Comparison of ENCODE assay signal across 34 cellular contexts in genomic region chr3:74377701-74378100, GRCh38.
"Had no signal": no experiment of that assay in that cellular context is flagged by ENCODE, and none has a peak within 500 bp of the region (broad histone marks: within the 10 kb centered on the region; RNA-seq: fewer than 3 reads in every experiment).

No MANE protein-coding gene starts in this region.

- DNase-seq: Karpas-422, Kasumi-1, MG63, MM.1S, MV-4-11, NCI-H1048, NCI-H1092, NCI-H1092 treated with DMSO at 0.1 percent for 48 hours, NCI-H1105, NCI-H1105 treated with DMSO at 0.1 percent for 48 hours, NCI-H1417, NCI-H1417 treated with DMSO at 0.1 percent for 48 hours, NCI-H1436, NCI-H1436 treated with DMSO at 0.1 percent for 48 hours, NCI-H146, NCI-H1694, NCI-H1694 treated with DMSO at 0.1 percent for 48 hours, NCI-H187, NCI-H187 treated with DMSO at 0.1 percent for 48 hours, NCI-H1930, NCI-H2029, NCI-H2029 treated with DMSO at 0.1 percent for 48 hours, NCI-H2081, NCI-H2081 treated with DMSO at 0.1 percent for 48 hours, NCI-H2107, NCI-H2171, NCI-H2171 treated with DMSO at 0.1 percent for 48 hours, NCI-H2227 treated with DMSO at 0.1 percent for 48 hours, NCI-H226, NCI-H345, NCI-H446, NCI-H446 treated with DMSO at 0.1 percent for 48 hours, NCI-H510A, NCI-H510A treated with DMSO at 0.1 percent for 48 hours had no signal

- H3K36me3 ChIP-seq: MG63 had no signal

- H3K27me3 ChIP-seq: MG63 had no signal

- H3K9me3 ChIP-seq: MG63 had no signal

- H3K4me3 ChIP-seq: MG63 had no signal
